1 cellular context compared by ENCODE assay signal in genomic region chr19:35160629-35161433, GRCh38.
TF ChIP-seq lines count a peak whose summit lies in the region.

No MANE protein-coding gene starts in this region.

TF ChIP-seq in WTC11, 78 proteins besides CTCF, POLR2A, EP300 and RAD21 (continued from another document):
- TF ChIP-seq E2F4 (CRISPR knock-in tag; IDR thresholded peaks at IDR 0.05; ENCODE audit: borderline replicate concordance, low read depth) = no peak
